ENCODE assay signal across 28 cellular contexts in the genomic region with DNA sequence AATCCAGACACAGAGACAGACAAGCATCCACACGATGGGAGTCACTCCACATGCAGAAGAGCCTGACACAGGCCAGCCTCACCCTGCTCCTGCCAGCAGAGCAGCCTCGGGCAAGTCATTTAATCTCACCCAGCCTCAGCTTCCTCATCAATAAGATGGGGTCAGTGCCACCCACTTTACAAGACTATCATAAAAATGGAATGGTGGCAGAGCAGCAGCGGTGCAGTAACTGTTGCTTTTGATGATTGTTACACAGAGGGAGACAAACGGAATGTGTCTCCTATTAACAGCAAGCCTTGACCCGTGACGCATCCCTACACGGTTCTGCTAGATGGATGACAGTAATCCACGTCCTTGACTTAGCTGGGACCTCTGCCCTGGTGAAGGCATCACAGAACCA. TPM values are rescaled to one million over a fixed set of nuclear protein-coding genes. Genes with fewer than 3 reads are reported as not detected.
A peak's percentile ranks its signal among the peaks of the same experiment; 100 is the strongest.
DNase-seq lines count a peak whose midpoint lies in the region; ATAC-seq and TF ChIP-seq lines count a peak whose summit lies in the region.
"Had no signal": no experiment of that assay in that cellular context is flagged by ENCODE, and none has a peak within 500 bp of the region (broad histone marks: within the 10 kb centered on the region; RNA-seq: fewer than 3 reads in every experiment).

No MANE protein-coding gene starts in this region.

- H3K36me3 ChIP-seq in GM23338 (ENCODE audit: insufficient read depth) (no peaks in the 10 kb centered on the region; the same call in 1 of the 2 replicates), gastrocnemius medialis (peaks cover 0 to 35% of the 10 kb centered on the region in 2 donors)

- H3K9me2 ChIP-seq in GM23338 (ENCODE audit: insufficient read depth) = no peaks in the 10 kb centered on the region

- DNase-seq in GM23338 (ENCODE audit: low spot score) (no peak), activated B cell treated with CpG ODN at 0.5 μM for 24 hours (no peak), kidney tubule cell (ENCODE audit: low spot score) (peak; percentile 33), gastrocnemius medialis (no peak), NCI-H345 (lab: John Stamatoyannopoulos, UW) (no peak), AG08396 (ENCODE audit: low spot score) (no peak), NCI-H345 treated with DMSO at 0.1 percent for 48 hours (lab: John Stamatoyannopoulos, UW; ENCODE audit: unreplicated experiment) (no peak)
- DNase-seq: activated CD8-positive, alpha-beta T cell treated with anti-CD3 and anti-CD28 coated beads, Interleukin-2, amount 10 ng/mL, durations not matched to agents 7 days and 5 days; activated naive CD8-positive, alpha-beta T cell treated with anti-CD3 and anti-CD28 coated beads, Interleukin-2, amount 10 ng/mL, durations not matched to agents 7 days and 5 days; activated T-cell treated with anti-CD3 and anti-CD28 coated beads for 4 hours; central memory CD4-positive, alpha-beta T cell; foreskin fibroblast; HCEC 1CT; MV-4-11; NCI-H146; NCI-H226; right cardiac atrium; stimulated activated CD4-positive, alpha-beta T cell treated with anti-CD3 and anti-CD28 coated beads, Interleukin-12 subunit alpha, Interleukin-12 subunit beta, amount 100 ng/mL, for 4 hours; stimulated activated CD4-positive, alpha-beta T cell treated with anti-CD3 and anti-CD28 coated beads, Interleukin-2, amount 100 ng/mL, for 48 hours; T-helper 2 cell had no signal

- CTCF ChIA-PET in activated B cell treated with CpG ODN at 0.5 μM for 24 hours (lab: Charles Lee) = interaction anchor here (1.0 to 1.3 kb wide), 3 partner anchors 12 to 150 kb away, joined by 3 to 5 read pairs (median 3); no protein-coding TSS in a partner anchor

- H3K4me3 Mint-ChIP-seq in GM23338 (no peak overlapping the region), activated B cell treated with CpG ODN at 0.5 μM for 24 hours (no peak overlapping the region)
- H3K4me3 Mint-ChIP-seq: activated CD8-positive, alpha-beta T cell treated with anti-CD3 and anti-CD28 coated beads, Interleukin-2, amount 10 ng/mL, durations not matched to agents 7 days and 5 days; activated naive CD8-positive, alpha-beta T cell treated with anti-CD3 and anti-CD28 coated beads, Interleukin-2, amount 10 ng/mL, durations not matched to agents 7 days and 5 days; nephron had no signal

- H3F3A ChIP-seq in GM23338 (replicated peaks; ENCODE audit: low read depth) = no peaks in the 10 kb centered on the region

- TF ChIP-seq CTCF in GM23338 (conservative IDR thresholded peaks at IDR 0.05; ENCODE audit: low read depth in 2 of 2) (no peak), activated B cell treated with CpG ODN at 0.5 μM for 24 hours (IDR thresholded peaks at IDR 0.05) (no peak), gastrocnemius medialis (IDR thresholded peaks at IDR 0.05 in 4 of 5, conservative IDR thresholded peaks at IDR 0.05 in 1 of 5) (no peak)

- H3K27ac ChIP-seq in GM23338 (ENCODE audit: low read depth) = no peak overlapping the region
- H3K27ac ChIP-seq in gastrocnemius medialis = peak overlapping the region; percentile 78 to 92 (median 84)
- H3K27ac ChIP-seq: BLaER1 treated with 17β-estradiol and CSF1 and Interleukin-3, amounts not matched to agents 10 nM and 100 nM; esophagus muscularis mucosa; tibial nerve had no signal

- no peaks in the 10 kb centered on the region for H3K4me1 ChIP-seq in GM23338 (ENCODE audit: insufficient read depth)
- H3K4me1 ChIP-seq in gastrocnemius medialis = peaks cover 27 to 53% of the 10 kb centered on the region in 2 donors

- H3K27me3 Mint-ChIP-seq in GM23338 (ENCODE audit: insufficient read depth, low read depth, poor library complexity) (peaks cover 4% of the 10 kb centered on the region), activated B cell treated with CpG ODN at 0.5 μM for 24 hours (no peaks in the 10 kb centered on the region)
- H3K27me3 Mint-ChIP-seq: activated naive CD8-positive, alpha-beta T cell treated with anti-CD3 and anti-CD28 coated beads, Interleukin-2, amount 10 ng/mL, durations not matched to agents 7 days and 5 days; IgD-negative memory B cell had no signal

- intact Hi-C loops in activated B cell treated with CpG ODN at 0.5 μM for 24 hours (cut with micrococcal nuclease) (loop anchor here (5.0 kb wide), 1 partner anchor 149 kb away; no protein-coding TSS in a partner anchor), gastrocnemius medialis (cut with DNase I; ENCODE audit: low total_unique reads) (no loop called here)

- peaks cover 41% of the 10 kb centered on the region for H3K36me3 Mint-ChIP-seq in GM23338 (ENCODE audit: low read depth)
- H3K36me3 Mint-ChIP-seq in activated B cell treated with CpG ODN at 0.5 μM for 24 hours (ENCODE audit: low read depth) = peaks cover 89% of the 10 kb centered on the region

- ATAC-seq in GM23338 (no peak), activated B cell treated with CpG ODN at 0.5 μM for 24 hours (ENCODE audit: low read depth) (no peak), gastrocnemius medialis (no peak), GM18519 (IDR thresholded peaks at IDR 0.05; ENCODE audit: low FRiP score, unreplicated experiment) (no peak)
- ATAC-seq: activated CD8-positive, alpha-beta T cell treated with anti-CD3 and anti-CD28 coated beads, Interleukin-2, amount 10 ng/mL, durations not matched to agents 7 days and 5 days; Panc1; right cardiac atrium had no signal

- in situ Hi-C loops in gastrocnemius medialis (cut with MboI; ENCODE audit: low sequenced_read_pairs in 4 of 4) = no loop called here

- peaks cover 5% of the 10 kb centered on the region for H3K4me1 Mint-ChIP-seq in GM23338
- peaks cover 20% of the 10 kb centered on the region for H3K4me1 Mint-ChIP-seq in activated B cell treated with CpG ODN at 0.5 μM for 24 hours
- H3K4me1 Mint-ChIP-seq: nephron had no signal

- no peak overlapping the region for H2AFZ ChIP-seq in GM23338

- no peaks in the 10 kb centered on the region for H3K79me2 ChIP-seq in GM23338 (replicated peaks; ENCODE audit: insufficient read depth)

- H3K9me3 ChIP-seq in gastrocnemius medialis = no peaks in the 10 kb centered on the region
- H3K9me3 ChIP-seq: BLaER1 treated with 17β-estradiol and CSF1 and Interleukin-3, amounts not matched to agents 10 nM and 100 nM; esophagus muscularis mucosa; tibial nerve had no signal

- TF ChIP-seq POLR2A in gastrocnemius medialis (IDR thresholded peaks at IDR 0.05) = no peak

- POLR2A ChIA-PET in activated B cell treated with CpG ODN at 0.5 μM for 24 hours (lab: Charles Lee) = interaction anchor here (0.9 kb wide), 1 partner anchor 39 kb away, joined by 3 read pairs; no protein-coding TSS in a partner anchor

- no peaks in the 10 kb centered on the region; the same call in 1 of the 2 replicates for H4K20me1 ChIP-seq in GM23338 (replicated peaks; ENCODE audit: insufficient read depth)

- H3K27ac Mint-ChIP-seq in GM23338 (0 out of 2 replicates have a peak overlapping the region, but pooled peaks have one; percentile 61), activated B cell treated with CpG ODN at 0.5 μM for 24 hours (peak overlapping the region; percentile 50)
- H3K27ac Mint-ChIP-seq: activated CD8-positive, alpha-beta T cell treated with anti-CD3 and anti-CD28 coated beads, Interleukin-2, amount 10 ng/mL, durations not matched to agents 7 days and 5 days; activated naive CD8-positive, alpha-beta T cell treated with anti-CD3 and anti-CD28 coated beads, Interleukin-2, amount 10 ng/mL, durations not matched to agents 7 days and 5 days; activated T-helper 2 cell treated with anti-CD3 and anti-CD28 coated beads, Interferon-gamma antibody, Interleukin-2, Interleukin-4, amounts not matched to agents 10 μg/mL and 5 μg/mL and 100 μg/mL, durations not matched to agents 14 hours and 24 hours and 36 hours; nephron had no signal

- H3K4me2 ChIP-seq in GM23338 = no peak overlapping the region
- H3K4me2 ChIP-seq: BLaER1 treated with 17β-estradiol and CSF1 and Interleukin-3, amounts not matched to agents 10 nM and 100 nM had no signal

- H3K4me3 ChIP-seq in GM23338 = no peak overlapping the region
- no peak overlapping the region for H3K4me3 ChIP-seq in gastrocnemius medialis
- H3K4me3 ChIP-seq: BLaER1 treated with 17β-estradiol and CSF1 and Interleukin-3, amounts not matched to agents 10 nM and 100 nM; esophagus muscularis mucosa; tibial nerve had no signal

- H3K27me3 ChIP-seq in GM23338 (ENCODE audit: insufficient read depth) = no peaks in the 10 kb centered on the region
- no peaks in the 10 kb centered on the region for H3K27me3 ChIP-seq in gastrocnemius medialis
- H3K27me3 ChIP-seq: BLaER1 treated with 17β-estradiol and CSF1 and Interleukin-3, amounts not matched to agents 10 nM and 100 nM; esophagus muscularis mucosa; tibial nerve had no signal

- H3K9me3 Mint-ChIP-seq in GM23338 (no peaks in the 10 kb centered on the region), activated B cell treated with CpG ODN at 0.5 μM for 24 hours (no peaks in the 10 kb centered on the region)
- H3K9me3 Mint-ChIP-seq: activated naive CD8-positive, alpha-beta T cell treated with anti-CD3 and anti-CD28 coated beads, Interleukin-2, amount 10 ng/mL, durations not matched to agents 7 days and 5 days; activated T-helper 2 cell treated with anti-CD3 and anti-CD28 coated beads, Interferon-gamma antibody, Interleukin-2, Interleukin-4, amounts not matched to agents 10 μg/mL and 5 μg/mL and 100 μg/mL, durations not matched to agents 14 hours and 24 hours and 36 hours; IgD-negative memory B cell; nephron had no signal

TF ChIP-seq in GM23338, 12 proteins besides CTCF, POLR2A, EP300 and RAD21 (continues in another document):
- no peak for TF ChIP-seq STAT1 (IDR thresholded peaks at IDR 0.05; ENCODE audit: unreplicated experiment)
- TF ChIP-seq POLR2AphosphoS5 (IDR thresholded peaks at IDR 0.05; ENCODE audit: low read depth) = no peak
- TF ChIP-seq NANOG (IDR thresholded peaks at IDR 0.05; ENCODE audit: borderline replicate concordance) = no peak
- TF ChIP-seq, protein P1, sequence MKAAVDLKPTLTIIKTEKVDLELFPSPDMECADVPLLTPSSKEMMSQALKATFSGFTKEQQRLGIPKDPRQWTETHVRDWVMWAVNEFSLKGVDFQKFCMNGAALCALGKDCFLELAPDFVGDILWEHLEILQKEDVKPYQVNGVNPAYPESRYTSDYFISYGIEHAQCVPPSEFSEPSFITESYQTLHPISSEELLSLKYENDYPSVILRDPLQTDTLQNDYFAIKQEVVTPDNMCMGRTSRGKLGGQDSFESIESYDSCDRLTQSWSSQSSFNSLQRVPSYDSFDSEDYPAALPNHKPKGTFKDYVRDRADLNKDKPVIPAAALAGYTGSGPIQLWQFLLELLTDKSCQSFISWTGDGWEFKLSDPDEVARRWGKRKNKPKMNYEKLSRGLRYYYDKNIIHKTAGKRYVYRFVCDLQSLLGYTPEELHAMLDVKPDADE (IDR thresholded peaks at IDR 0.05) = no peak

RNA-seq across cellular contexts. Expression of gene ARFGAP3, which starts 26.0 kb away (rescaled TPM):
- 17.7 and 19.1 TPM in 2 replicates for total RNA-seq in GM23338 (2014; rRNA removed; shearing (Covaris generic))
- polyA plus RNA-seq in GM23338 (2016; fragmentation: Nextera tagmentation; extraction: Ambion mirVana) = 13.0 and 14.8 TPM in 2 replicates
- total RNA-seq in activated B cell treated with CpG ODN at 0.5 μM for 24 hours = 35.2 and 37.3 TPM in 2 replicates
- total RNA-seq in gastrocnemius medialis = 10 to 100 TPM; 28.2 to 43.8 (median 36.0) TPM
